In genomic region chr2:167492486-167492885, GRCh38 we compare ENCODE assay signal across 25 cellular contexts.
DNase-seq lines count a peak whose midpoint lies in the region; ATAC-seq and TF ChIP-seq lines count a peak whose summit lies in the region.
"Had no signal": no experiment of that assay in that cellular context is flagged by ENCODE, and none has a peak within 500 bp of the region (broad histone marks: within the 10 kb centered on the region; RNA-seq: fewer than 3 reads in every experiment).

No MANE protein-coding gene starts in this region.

- ATAC-seq in left ventricle myocardium superior = no peak
- ATAC-seq: A549 had no signal

- H3K36me3 Mint-ChIP-seq in Calu3 (ENCODE audit: insufficient read depth, unreplicated experiment) = no peaks in the 10 kb centered on the region

- BruUV-seq in Calu3 (replicated peaks; lab: Mats Ljungman, UMichigan) = no TSS peak

- intact Hi-C loops in Calu3 (cut with micrococcal nuclease; ENCODE audit: unreplicated experiment) = no loop called here
- intact Hi-C loops in left ventricle myocardium superior (cut with micrococcal nuclease) = no loop called here

- H3K4me3 Mint-ChIP-seq in Calu3 (ENCODE audit: low read depth, unreplicated experiment) = no peak overlapping the region
- H3K4me3 Mint-ChIP-seq: CD4-positive, alpha-beta T cell had no signal

- H3K27me3 Mint-ChIP-seq in Calu3 (ENCODE audit: unreplicated experiment) = no peaks in the 10 kb centered on the region
- H3K27me3 Mint-ChIP-seq: CD4-positive, alpha-beta T cell had no signal

- H3K27ac Mint-ChIP-seq in Calu3 (ENCODE audit: unreplicated experiment) = no peak overlapping the region
- H3K27ac Mint-ChIP-seq: CD4-positive, alpha-beta T cell had no signal

- in situ Hi-C loops in SK-MEL-5 (cut with HindIII; ENCODE audit: low pct_unique_long_range_greater_than_20kb, low sequenced_read_pairs) = no loop called here

- CTCF ChIA-PET in Calu3 (lab: Charles Lee) = interaction anchor here (1.0 kb wide), 1 partner anchor 16 kb away, joined by 3 read pairs; no protein-coding TSS in a partner anchor

- no peaks in the 10 kb centered on the region for H3K4me1 Mint-ChIP-seq in Calu3 (ENCODE audit: low read depth, unreplicated experiment)

- TF ChIP-seq CTCF in fibroblast of pulmonary artery (IDR thresholded peaks at IDR 0.05; ENCODE audit: low read length, missing control alignments) (no peak), Calu3 (IDR thresholded peaks at IDR 0.05; ENCODE audit: unreplicated experiment) (no peak)

- no peak overlapping the region for H3K4me3 ChIP-seq in fibroblast of pulmonary artery (replicated peaks; ENCODE audit: low read depth, low read length)
- H3K4me3 ChIP-seq: A549; BLaER1 treated with 17β-estradiol and CSF1 and Interleukin-3, amounts not matched to agents 10 nM and 100 nM; Peyer's patch had no signal

- H3K9me3 Mint-ChIP-seq in Calu3 (ENCODE audit: low read depth, unreplicated experiment) = peaks cover 2% of the 10 kb centered on the region
- H3K9me3 Mint-ChIP-seq: CD4-positive, alpha-beta T cell had no signal

- DNase-seq in SK-MEL-5 (ENCODE audit: low read depth, low spot score) = peak; percentile 42
- peak; percentile 20 for DNase-seq in astrocyte of the hippocampus (ENCODE audit: low read depth, low spot score)
- DNase-seq in fibroblast of pulmonary artery (ENCODE audit: low read depth) = peak; percentile 3
- DNase-seq in DMS 273 (lab: John Stamatoyannopoulos, UW; ENCODE audit: unreplicated experiment) = no peak
- no peak for DNase-seq in Calu3
- DNase-seq in left ventricle myocardium superior = no peak
- DNase-seq in NCI-H2227 (lab: John Stamatoyannopoulos, UW; ENCODE audit: unreplicated experiment) = no peak
- DNase-seq: AML-193; CD4-positive, alpha-beta T cell; COR-L47; DMS 273 treated with DMSO at 0.1 percent for 48 hours; Karpas-422; NCI-H1105; NCI-H1436 treated with DMSO at 0.1 percent for 48 hours; NCI-H1930; NCI-H2107; NCI-H446 treated with DMSO at 0.1 percent for 48 hours; NCI-H526; OCI-M1; Peyer's patch; SHP77 treated with DMSO at 0.1 percent for 48 hours; SK-N-SH; SW 1271 had no signal

Comparison
In these comparisons a context has a peak if more than half of its experiments do, and no peak if none do; other contexts are left out.
1. DNase-seq: peak in SK-MEL-5 (single experiment), astrocyte of the hippocampus (single experiment) and fibroblast of pulmonary artery (single experiment); none in DMS 273 (single experiment), Calu3 (single experiment), left ventricle myocardium superior (single experiment) and NCI-H2227 (single experiment).